ENCODE assay signal across 26 cellular contexts in the genomic region with DNA sequence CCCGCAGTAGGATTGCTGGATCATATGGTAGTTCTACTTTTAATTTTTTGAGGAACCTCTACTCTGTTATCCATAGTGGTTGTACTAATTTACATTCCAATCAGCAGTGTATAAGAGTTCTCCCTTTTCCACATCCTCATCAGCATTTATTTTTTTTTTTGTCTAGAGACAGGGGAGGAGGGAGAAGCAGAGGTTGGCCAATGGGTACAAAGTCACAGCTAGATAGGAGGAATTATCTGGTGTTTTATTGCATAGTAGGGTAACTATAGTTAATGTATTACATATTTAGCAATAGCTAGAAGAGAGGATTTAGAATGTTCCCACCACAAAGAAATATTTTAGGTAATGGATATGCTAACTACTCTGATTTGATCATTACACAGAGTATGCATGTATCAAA.
"Had no signal": no experiment of that assay in that cellular context is flagged by ENCODE, and none has a peak within 500 bp of the region (broad histone marks: within the 10 kb centered on the region; RNA-seq: fewer than 3 reads in every experiment).

No MANE protein-coding gene starts in this region.

- H3K9me3 Mint-ChIP-seq: effector memory CD8-positive, alpha-beta T cell; immature natural killer cell had no signal

- FAIRE-seq: endometrium, kidney had no signal

- H3K4me2 ChIP-seq: hepatocyte had no signal

- H2AFZ ChIP-seq: hepatocyte had no signal

- H3K36me3 ChIP-seq: esophagus squamous epithelium, left lung, lower lobe of right lung had no signal

- DNase-seq: dermis blood vessel endothelial cell; dorsolateral prefrontal cortex; effector CD4-positive, alpha-beta T cell; effector memory CD8-positive, alpha-beta T cell; endodermal cell; erythroblast; esophagus squamous epithelium; foreskin fibroblast; foreskin melanocyte; gastrocnemius medialis; glutamatergic neuron; head of caudate nucleus; hypothalamus; immature natural killer cell; islet precursor cell; kidney; kidney glomerular epithelial cell; left lung; left ventricle myocardium superior; lower lobe of right lung had no signal

- H3K4me3 ChIP-seq: coronary artery, dorsolateral prefrontal cortex, esophagus squamous epithelium, gastrocnemius medialis, hepatocyte, left lung, lower lobe of right lung had no signal

- H3K27ac Mint-ChIP-seq: effector memory CD8-positive, alpha-beta T cell; endodermal cell; immature natural killer cell; mesothelial cell of epicardium had no signal

- H3K27ac ChIP-seq: coronary artery, dorsolateral prefrontal cortex, epithelial cell of prostate, esophagus squamous epithelium, gastrocnemius medialis, hepatocyte, lower lobe of right lung had no signal

- H3K27me3 ChIP-seq: esophagus squamous epithelium, gastrocnemius medialis, hepatocyte, left lung had no signal

- H3K36me3 Mint-ChIP-seq: immature natural killer cell, mesothelial cell of epicardium had no signal

- H3K9me3 ChIP-seq: esophagus squamous epithelium, gastrocnemius medialis, left lung, lower lobe of right lung had no signal

- H3K4me1 Mint-ChIP-seq: endodermal cell, immature natural killer cell, mesothelial cell of epicardium had no signal

- H3K4me3 Mint-ChIP-seq: effector memory CD8-positive, alpha-beta T cell; endodermal cell; immature natural killer cell; mesothelial cell of epicardium had no signal

- H3K79me2 ChIP-seq: hepatocyte had no signal

- ATAC-seq: effector memory CD8-positive, alpha-beta T cell; esophagus mucosa; gastrocnemius medialis; left lung; left ventricle myocardium superior; lower lobe of right lung had no signal

- H3K4me1 ChIP-seq: left lung, lower lobe of right lung had no signal
